Comparison of ENCODE assay signal across 20 cellular contexts in the genomic region with DNA sequence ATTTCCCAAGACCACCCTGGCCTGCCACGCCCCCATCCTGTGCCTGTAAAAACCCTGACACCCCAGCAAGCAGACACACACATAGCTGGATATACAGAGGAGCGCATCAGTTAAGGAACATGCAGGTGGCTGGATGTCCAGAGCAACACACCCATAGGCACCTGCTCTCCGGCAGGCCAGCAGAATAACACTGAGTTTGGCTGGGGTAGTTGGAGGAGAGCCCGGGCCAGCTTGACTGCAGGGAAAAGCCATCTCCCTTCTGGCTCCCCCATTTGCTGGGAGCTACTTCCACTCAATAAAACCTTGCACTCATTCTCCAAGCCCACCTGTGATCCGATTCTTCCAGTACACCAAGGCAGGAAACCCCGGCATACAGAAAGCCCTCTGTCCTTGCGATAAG.
"Had no signal": no experiment of that assay in that cellular context is flagged by ENCODE, and none has a peak within 500 bp of the region (broad histone marks: within the 10 kb centered on the region; RNA-seq: fewer than 3 reads in every experiment).

No MANE protein-coding gene starts in this region.

- H3K4me1 ChIP-seq: SJCRH30 had no signal

- ATAC-seq: Panc1, Right ventricle myocardium inferior, SK-N-SH treated with all-trans-retinoic acid at 6 μM for 48 hours had no signal

- DNase-seq: MV-4-11, NCI-H1048, NCI-H1105, NCI-H1417, NCI-H1436 treated with DMSO at 0.1 percent for 48 hours, NCI-H1694, NCI-H187 treated with DMSO at 0.1 percent for 48 hours, NCI-H2029 treated with DMSO at 0.1 percent for 48 hours, NCI-H2171, NCI-H226, NCI-H446, NCI-H510A, NCI-H524 treated with DMSO at 0.1 percent for 48 hours, NCI-H774, SHP77 treated with DMSO at 0.1 percent for 48 hours, SJCRH30 had no signal

- H3K27me3 ChIP-seq: SJCRH30 had no signal

- H3K36me3 ChIP-seq: SJCRH30 had no signal

- H3K27ac ChIP-seq: HL-60, SJCRH30 had no signal

- H3K4me3 ChIP-seq: SJCRH30 had no signal

- H3K9me3 ChIP-seq: SJCRH30 had no signal
